In genomic region chr20:40283689-40284088, GRCh38 we compare ENCODE assay signal across 23 cellular contexts.
"Had no signal": no experiment of that assay in that cellular context is flagged by ENCODE, and none has a peak within 500 bp of the region (broad histone marks: within the 10 kb centered on the region; RNA-seq: fewer than 3 reads in every experiment).

No MANE protein-coding gene starts in this region.

- H3K9me3 ChIP-seq: ascending aorta, heart right ventricle, testis, transverse colon had no signal

- DNase-seq: activated CD4-positive, alpha-beta memory T cell treated with anti-CD3 and anti-CD28 coated beads for 36 hours; activated CD4-positive, alpha-beta T cell treated with anti-CD3 and anti-CD28 coated beads, Interleukin-2, amount 10 ng/mL, durations not matched to agents 24 days and 14 days; activated CD4-positive, CD25-positive, alpha-beta regulatory T cell treated with anti-CD3 and anti-CD28 coated beads, Interleukin-2, amount 50 U/mL, for 72 hours; activated CD8-positive, alpha-beta memory T cell treated with anti-CD3 and anti-CD28 coated beads, Interleukin-2, amount 50 U/mL, for 48 hours; activated gamma-delta T cell; activated naive CD4-positive, alpha-beta T cell treated with anti-CD3 and anti-CD28 coated beads, Interleukin-2, amount 10 ng/mL, durations not matched to agents 7 days and 5 days; activated naive CD8-positive, alpha-beta T cell treated with anti-CD3 and anti-CD28 coated beads, Interleukin-2, amount 10 ng/mL, durations not matched to agents 7 days and 5 days; activated T-cell treated with anti-CD3 and anti-CD28 coated beads, Interleukin-2, amount 50 U/mL, for 24 hours; caudate nucleus; endodermal cell; foreskin melanocyte; heart right ventricle; kidney; midbrain; naive thymus-derived CD4-positive, alpha-beta T cell; posterior cingulate gyrus; right cardiac atrium; stimulated activated CD4-positive, alpha-beta T cell treated with anti-CD3 and anti-CD28 coated beads, Interleukin-4, amount 100 ng/mL, for 1 hour; stimulated activated naive CD8-positive, alpha-beta T cell treated with anti-CD3 and anti-CD28 coated beads, Interleukin-15, Interleukin-2, amounts not matched to agents 100 U/mL and 50 U/mL, for 24 hours; T-helper 2 cell; testis; transverse colon had no signal

- FAIRE-seq: kidney had no signal

- H3K27ac ChIP-seq: ascending aorta, heart right ventricle, testis, transverse colon had no signal

- H3K27me3 ChIP-seq: ascending aorta, heart right ventricle, testis, transverse colon had no signal

- ATAC-seq: heart right ventricle; naive thymus-derived CD4-positive, alpha-beta T cell; right cardiac atrium; stimulated activated naive CD8-positive, alpha-beta T cell treated with anti-CD3 and anti-CD28 coated beads, Interleukin-15, Interleukin-2, amounts not matched to agents 100 U/mL and 50 U/mL, for 24 hours had no signal

- H3K4me3 ChIP-seq: ascending aorta, heart right ventricle, testis, transverse colon had no signal

- H3K36me3 ChIP-seq: ascending aorta, heart right ventricle, transverse colon had no signal
